ENCODE assay signal across 1 cellular context in the genomic region with DNA sequence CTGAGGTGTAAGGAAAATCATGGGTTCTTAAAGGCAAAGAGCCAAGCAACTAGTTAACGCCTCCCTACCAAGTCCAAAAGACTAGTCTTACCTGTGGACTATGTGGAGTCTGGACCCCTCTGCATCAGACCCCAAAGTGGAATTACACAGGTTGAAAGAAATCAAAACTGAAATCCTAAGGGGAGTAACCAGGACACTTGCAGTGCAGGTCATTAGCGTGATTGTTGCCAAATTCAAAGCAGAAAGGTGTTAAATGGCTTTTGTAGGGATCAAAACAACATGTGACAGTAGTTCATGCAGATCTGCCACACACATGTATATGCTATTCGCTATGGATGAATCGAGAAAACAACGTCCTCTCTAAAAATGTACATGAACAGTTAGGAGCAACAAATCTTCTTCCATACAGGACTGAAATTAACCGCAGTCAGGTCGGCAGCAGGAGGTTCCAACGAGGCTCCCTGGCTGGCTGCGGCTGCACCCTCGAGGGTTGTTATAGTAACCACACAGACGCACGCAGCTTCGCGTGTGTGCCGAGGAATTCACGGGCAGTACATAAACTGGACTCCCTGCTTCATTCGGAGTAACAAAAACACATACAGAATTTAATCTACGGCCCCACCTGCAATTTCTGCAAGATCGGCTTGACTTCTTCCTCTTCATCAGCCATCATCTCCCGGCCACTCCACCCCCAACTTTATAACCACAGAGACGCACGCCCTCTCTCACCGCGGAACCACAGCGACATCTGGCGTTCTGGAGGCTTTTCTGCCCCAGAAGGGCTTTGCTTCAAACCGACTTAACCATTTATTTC.
A peak's percentile ranks its signal among the peaks of the same experiment; 100 is the strongest.
TF ChIP-seq lines count a peak whose summit lies in the region.

A gene with protein sequence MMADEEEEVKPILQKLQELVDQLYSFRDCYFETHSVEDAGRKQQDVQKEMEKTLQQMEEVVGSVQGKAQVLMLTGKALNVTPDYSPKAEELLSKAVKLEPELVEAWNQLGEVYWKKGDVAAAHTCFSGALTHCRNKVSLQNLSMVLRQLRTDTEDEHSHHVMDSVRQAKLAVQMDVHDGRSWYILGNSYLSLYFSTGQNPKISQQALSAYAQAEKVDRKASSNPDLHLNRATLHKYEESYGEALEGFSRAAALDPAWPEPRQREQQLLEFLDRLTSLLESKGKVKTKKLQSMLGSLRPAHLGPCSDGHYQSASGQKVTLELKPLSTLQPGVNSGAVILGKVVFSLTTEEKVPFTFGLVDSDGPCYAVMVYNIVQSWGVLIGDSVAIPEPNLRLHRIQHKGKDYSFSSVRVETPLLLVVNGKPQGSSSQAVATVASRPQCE (minus strand): TSS at position 687 of the 814 bp plus-strand sequence. CDS start 14 bp downstream, at position 673.

TF ChIP-seq in HEK293, 187 proteins besides CTCF, POLR2A, EP300 and RAD21 (continued from another document and continues in another):
- TF ChIP-seq, protein P1, sequence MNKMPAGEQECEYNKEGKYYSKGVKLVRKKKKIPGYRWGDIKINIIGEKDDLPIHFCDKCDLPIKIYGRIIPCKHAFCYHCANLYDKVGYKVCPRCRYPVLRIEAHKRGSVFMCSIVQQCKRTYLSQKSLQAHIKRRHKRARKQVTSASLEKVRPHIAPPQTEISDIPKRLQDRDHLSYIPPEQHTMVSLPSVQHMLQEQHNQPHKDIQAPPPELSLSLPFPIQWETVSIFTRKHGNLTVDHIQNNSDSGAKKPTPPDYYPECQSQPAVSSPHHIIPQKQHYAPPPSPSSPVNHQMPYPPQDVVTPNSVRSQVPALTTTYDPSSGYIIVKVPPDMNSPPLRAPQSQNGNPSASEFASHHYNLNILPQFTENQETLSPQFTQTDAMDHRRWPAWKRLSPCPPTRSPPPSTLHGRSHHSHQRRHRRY (tag by site-specific recombination; IDR thresholded peaks at IDR 0.05): no peak
- TF ChIP-seq KLF8 (tag by site-specific recombination; IDR thresholded peaks at IDR 0.05) (peak; percentile 90), ZNF48 (tag by site-specific recombination; IDR thresholded peaks at IDR 0.05) (no peak), ZNF561 (tag by site-specific recombination; IDR thresholded peaks at IDR 0.05; ENCODE audit: borderline replicate concordance) (0 out of 2 replicates have a peak, but pooled peaks have one; percentile 44), ZNF302 (tag by site-specific recombination; IDR thresholded peaks at IDR 0.05; ENCODE audit: low read depth) (no peak), ZNF660 (tag by site-specific recombination; IDR thresholded peaks at IDR 0.05) (peak; percentile 74), ZNF311 (tag by site-specific recombination; IDR thresholded peaks at IDR 0.05; ENCODE audit: borderline replicate concordance) (no peak), ZNF121 (tag by site-specific recombination; IDR thresholded peaks at IDR 0.05) (no peak), ZNF37A (tag by site-specific recombination; IDR thresholded peaks at IDR 0.05) (no peak), ZNF514 (tag by site-specific recombination; IDR thresholded peaks at IDR 0.05) (no peak), ZNF221 (tag by site-specific recombination; IDR thresholded peaks at IDR 0.05; ENCODE audit: borderline replicate concordance) (no peak), ZNF510 (tag by site-specific recombination; IDR thresholded peaks at IDR 0.05; ENCODE audit: insufficient replicate concordance) (no peak), ZNF549 (tag by site-specific recombination; IDR thresholded peaks at IDR 0.05) (no peak), ZNF621 (tag by site-specific recombination; IDR thresholded peaks at IDR 0.05) (no peak), ZNF426 (tag by site-specific recombination; IDR thresholded peaks at IDR 0.05) (no peak), ZNF792 (tag by site-specific recombination; IDR thresholded peaks at IDR 0.05) (no peak), ZNF473 (tag by site-specific recombination; IDR thresholded peaks at IDR 0.05) (no peak), GFI1B (tag by site-specific recombination; IDR thresholded peaks at IDR 0.05) (no peak), ZNF629 (tag by site-specific recombination; IDR thresholded peaks at IDR 0.05) (peak; percentile 59), SALL2 (tag by site-specific recombination; IDR thresholded peaks at IDR 0.05; ENCODE audit: borderline replicate concordance) (no peak), ZBTB20 (tag by site-specific recombination; IDR thresholded peaks at IDR 0.05) (peak; percentile 35; the same call in 1 of the 2 replicates), ZSCAN23 (tag by site-specific recombination; IDR thresholded peaks at IDR 0.05) (no peak), ZNF223 (tag by site-specific recombination; IDR thresholded peaks at IDR 0.05) (no peak), ZNF248 (tag by site-specific recombination; IDR thresholded peaks at IDR 0.05) (no peak), ZBTB8A (tag by site-specific recombination; IDR thresholded peaks at IDR 0.05) (0 out of 2 replicates have a peak, but pooled peaks have one; percentile 37), HOXC10 (CRISPR knock-in tag; IDR thresholded peaks at IDR 0.05) (no peak), ZNF654 (tag by site-specific recombination; IDR thresholded peaks at IDR 0.05; ENCODE audit: low read depth) (no peak), KLF9 (tag by site-specific recombination; IDR thresholded peaks at IDR 0.05; ENCODE audit: low read depth) (0 out of 2 replicates have a peak, but pooled peaks have one; percentile 23), MEIS1 (CRISPR knock-in tag; IDR thresholded peaks at IDR 0.05; ENCODE audit: borderline replicate concordance) (no peak), ZNF548 (tag by site-specific recombination; IDR thresholded peaks at IDR 0.05) (no peak), ZNF174 (tag by site-specific recombination; IDR thresholded peaks at IDR 0.05) (no peak), ZBTB21 (tag by site-specific recombination; IDR thresholded peaks at IDR 0.05) (peak; percentile 56; the same call in 1 of the 2 replicates), ZFHX2 (tag by site-specific recombination; conservative IDR thresholded peaks at IDR 0.05) (peak; percentile 70), ZNF623 (tag by site-specific recombination; IDR thresholded peaks at IDR 0.05) (peak; percentile 43), ZNF354C (tag by site-specific recombination; IDR thresholded peaks at IDR 0.05; ENCODE audit: borderline replicate concordance, low read depth) (no peak), ZNF184 (tag by site-specific recombination; IDR thresholded peaks at IDR 0.05) (no peak), ZNF791 (tag by site-specific recombination; IDR thresholded peaks at IDR 0.05) (no peak), TCF7L2 (IDR thresholded peaks at IDR 0.05; ENCODE audit: borderline replicate concordance, low read depth, low read length) (no peak), YY2 (tag by site-specific recombination; IDR thresholded peaks at IDR 0.05) (peak; percentile 62), HOXA7 (CRISPR knock-in tag; IDR thresholded peaks at IDR 0.05; ENCODE audit: borderline replicate concordance) (no peak), ZNF366 (tag by site-specific recombination; conservative IDR thresholded peaks at IDR 0.05) (no peak)
- TF ChIP-seq, protein P2, sequence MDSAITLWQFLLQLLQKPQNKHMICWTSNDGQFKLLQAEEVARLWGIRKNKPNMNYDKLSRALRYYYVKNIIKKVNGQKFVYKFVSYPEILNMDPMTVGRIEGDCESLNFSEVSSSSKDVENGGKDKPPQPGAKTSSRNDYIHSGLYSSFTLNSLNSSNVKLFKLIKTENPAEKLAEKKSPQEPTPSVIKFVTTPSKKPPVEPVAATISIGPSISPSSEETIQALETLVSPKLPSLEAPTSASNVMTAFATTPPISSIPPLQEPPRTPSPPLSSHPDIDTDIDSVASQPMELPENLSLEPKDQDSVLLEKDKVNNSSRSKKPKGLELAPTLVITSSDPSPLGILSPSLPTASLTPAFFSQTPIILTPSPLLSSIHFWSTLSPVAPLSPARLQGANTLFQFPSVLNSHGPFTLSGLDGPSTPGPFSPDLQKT (IDR thresholded peaks at IDR 0.05; ENCODE audit: borderline replicate concordance, low read depth, low read length): no peak
- TF ChIP-seq, protein P3, sequence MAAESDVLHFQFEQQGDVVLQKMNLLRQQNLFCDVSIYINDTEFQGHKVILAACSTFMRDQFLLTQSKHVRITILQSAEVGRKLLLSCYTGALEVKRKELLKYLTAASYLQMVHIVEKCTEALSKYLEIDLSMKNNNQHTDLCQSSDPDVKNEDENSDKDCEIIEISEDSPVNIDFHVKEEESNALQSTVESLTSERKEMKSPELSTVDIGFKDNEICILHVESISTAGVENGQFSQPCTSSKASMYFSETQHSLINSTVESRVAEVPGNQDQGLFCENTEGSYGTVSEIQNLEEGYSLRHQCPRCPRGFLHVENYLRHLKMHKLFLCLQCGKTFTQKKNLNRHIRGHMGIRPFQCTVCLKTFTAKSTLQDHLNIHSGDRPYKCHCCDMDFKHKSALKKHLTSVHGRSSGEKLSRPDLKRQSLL (tag by site-specific recombination; IDR thresholded peaks at IDR 0.05): no peak
- TF ChIP-seq, protein P4, sequence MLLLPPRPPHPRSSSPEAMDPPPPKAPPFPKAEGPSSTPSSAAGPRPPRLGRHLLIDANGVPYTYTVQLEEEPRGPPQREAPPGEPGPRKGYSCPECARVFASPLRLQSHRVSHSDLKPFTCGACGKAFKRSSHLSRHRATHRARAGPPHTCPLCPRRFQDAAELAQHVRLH (tag by site-specific recombination; IDR thresholded peaks at IDR 0.05): no peak
- TF ChIP-seq, protein P5, sequence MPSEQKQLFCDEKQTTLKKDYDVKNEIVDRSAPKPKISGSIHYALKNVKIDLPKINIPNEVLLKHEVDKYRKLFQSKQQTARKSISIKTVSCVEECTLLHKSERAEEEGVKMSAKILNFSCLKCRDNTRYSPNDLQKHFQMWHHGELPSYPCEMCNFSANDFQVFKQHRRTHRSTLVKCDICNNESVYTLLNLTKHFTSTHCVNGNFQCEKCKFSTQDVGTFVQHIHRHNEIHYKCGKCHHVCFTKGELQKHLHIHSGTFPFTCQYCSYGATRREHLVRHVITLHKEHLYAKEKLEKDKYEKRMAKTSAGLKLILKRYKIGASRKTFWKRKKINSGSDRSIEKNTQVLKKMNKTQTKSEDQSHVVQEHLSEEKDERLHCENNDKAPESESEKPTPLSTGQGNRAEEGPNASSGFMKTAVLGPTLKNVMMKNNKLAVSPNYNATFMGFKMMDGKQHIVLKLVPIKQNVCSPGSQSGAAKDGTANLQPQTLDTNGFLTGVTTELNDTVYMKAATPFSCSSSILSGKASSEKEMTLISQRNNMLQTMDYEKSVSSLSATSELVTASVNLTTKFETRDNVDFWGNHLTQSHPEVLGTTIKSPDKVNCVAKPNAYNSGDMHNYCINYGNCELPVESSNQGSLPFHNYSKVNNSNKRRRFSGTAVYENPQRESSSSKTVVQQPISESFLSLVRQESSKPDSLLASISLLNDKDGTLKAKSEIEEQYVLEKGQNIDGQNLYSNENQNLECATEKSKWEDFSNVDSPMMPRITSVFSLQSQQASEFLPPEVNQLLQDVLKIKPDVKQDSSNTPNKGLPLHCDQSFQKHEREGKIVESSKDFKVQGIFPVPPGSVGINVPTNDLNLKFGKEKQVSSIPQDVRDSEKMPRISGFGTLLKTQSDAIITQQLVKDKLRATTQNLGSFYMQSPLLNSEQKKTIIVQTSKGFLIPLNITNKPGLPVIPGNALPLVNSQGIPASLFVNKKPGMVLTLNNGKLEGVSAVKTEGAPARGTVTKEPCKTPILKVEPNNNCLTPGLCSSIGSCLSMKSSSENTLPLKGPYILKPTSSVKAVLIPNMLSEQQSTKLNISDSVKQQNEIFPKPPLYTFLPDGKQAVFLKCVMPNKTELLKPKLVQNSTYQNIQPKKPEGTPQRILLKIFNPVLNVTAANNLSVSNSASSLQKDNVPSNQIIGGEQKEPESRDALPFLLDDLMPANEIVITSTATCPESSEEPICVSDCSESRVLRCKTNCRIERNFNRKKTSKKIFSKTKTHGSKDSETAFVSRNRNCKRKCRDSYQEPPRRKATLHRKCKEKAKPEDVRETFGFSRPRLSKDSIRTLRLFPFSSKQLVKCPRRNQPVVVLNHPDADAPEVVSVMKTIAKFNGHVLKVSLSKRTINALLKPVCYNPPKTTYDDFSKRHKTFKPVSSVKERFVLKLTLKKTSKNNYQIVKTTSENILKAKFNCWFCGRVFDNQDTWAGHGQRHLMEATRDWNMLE (tag by site-specific recombination; conservative IDR thresholded peaks at IDR 0.05; ENCODE audit: low read depth): peak; percentile 63
- TF ChIP-seq, protein P6, sequence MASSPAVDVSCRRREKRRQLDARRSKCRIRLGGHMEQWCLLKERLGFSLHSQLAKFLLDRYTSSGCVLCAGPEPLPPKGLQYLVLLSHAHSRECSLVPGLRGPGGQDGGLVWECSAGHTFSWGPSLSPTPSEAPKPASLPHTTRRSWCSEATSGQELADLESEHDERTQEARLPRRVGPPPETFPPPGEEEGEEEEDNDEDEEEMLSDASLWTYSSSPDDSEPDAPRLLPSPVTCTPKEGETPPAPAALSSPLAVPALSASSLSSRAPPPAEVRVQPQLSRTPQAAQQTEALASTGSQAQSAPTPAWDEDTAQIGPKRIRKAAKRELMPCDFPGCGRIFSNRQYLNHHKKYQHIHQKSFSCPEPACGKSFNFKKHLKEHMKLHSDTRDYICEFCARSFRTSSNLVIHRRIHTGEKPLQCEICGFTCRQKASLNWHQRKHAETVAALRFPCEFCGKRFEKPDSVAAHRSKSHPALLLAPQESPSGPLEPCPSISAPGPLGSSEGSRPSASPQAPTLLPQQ (tag by site-specific recombination; IDR thresholded peaks at IDR 0.05): peak; percentile 72
- TF ChIP-seq, protein P7, sequence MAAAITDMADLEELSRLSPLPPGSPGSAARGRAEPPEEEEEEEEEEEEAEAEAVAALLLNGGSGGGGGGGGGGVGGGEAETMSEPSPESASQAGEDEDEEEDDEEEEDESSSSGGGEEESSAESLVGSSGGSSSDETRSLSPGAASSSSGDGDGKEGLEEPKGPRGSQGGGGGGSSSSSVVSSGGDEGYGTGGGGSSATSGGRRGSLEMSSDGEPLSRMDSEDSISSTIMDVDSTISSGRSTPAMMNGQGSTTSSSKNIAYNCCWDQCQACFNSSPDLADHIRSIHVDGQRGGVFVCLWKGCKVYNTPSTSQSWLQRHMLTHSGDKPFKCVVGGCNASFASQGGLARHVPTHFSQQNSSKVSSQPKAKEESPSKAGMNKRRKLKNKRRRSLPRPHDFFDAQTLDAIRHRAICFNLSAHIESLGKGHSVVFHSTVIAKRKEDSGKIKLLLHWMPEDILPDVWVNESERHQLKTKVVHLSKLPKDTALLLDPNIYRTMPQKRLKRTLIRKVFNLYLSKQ (tag by site-specific recombination; IDR thresholded peaks at IDR 0.05; ENCODE audit: borderline replicate concordance): no peak
- TF ChIP-seq, protein P8, sequence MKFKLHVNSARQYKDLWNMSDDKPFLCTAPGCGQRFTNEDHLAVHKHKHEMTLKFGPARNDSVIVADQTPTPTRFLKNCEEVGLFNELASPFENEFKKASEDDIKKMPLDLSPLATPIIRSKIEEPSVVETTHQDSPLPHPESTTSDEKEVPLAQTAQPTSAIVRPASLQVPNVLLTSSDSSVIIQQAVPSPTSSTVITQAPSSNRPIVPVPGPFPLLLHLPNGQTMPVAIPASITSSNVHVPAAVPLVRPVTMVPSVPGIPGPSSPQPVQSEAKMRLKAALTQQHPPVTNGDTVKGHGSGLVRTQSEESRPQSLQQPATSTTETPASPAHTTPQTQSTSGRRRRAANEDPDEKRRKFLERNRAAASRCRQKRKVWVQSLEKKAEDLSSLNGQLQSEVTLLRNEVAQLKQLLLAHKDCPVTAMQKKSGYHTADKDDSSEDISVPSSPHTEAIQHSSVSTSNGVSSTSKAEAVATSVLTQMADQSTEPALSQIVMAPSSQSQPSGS (tag by site-specific recombination; IDR thresholded peaks at IDR 0.05; ENCODE audit: low read depth): no peak
